ENCODE assay signal across 19 cellular contexts in the genomic region with DNA sequence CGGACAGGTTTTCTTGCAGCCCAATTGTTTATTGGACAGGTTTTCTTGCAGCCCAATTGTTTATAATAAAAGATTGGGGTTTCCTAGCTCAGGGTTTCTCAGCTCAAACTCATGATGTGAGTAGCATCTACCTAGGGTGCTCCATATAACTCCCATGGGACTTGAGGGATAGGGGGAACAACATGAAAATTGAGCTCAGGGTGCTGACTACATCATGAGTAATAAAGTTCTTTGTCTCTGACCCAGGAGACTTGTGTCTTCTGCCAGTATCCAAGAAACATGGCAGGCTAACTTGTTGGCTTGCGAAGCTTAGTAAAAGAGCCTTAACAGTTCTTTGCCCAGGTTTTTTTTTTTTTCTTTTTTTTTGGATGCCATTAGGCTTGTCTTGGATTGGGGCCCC.
"Had no signal": no experiment of that assay in that cellular context is flagged by ENCODE, and none has a peak within 500 bp of the region (broad histone marks: within the 10 kb centered on the region; RNA-seq: fewer than 3 reads in every experiment).

No MANE protein-coding gene starts in this region.

- H3K27me3 ChIP-seq: adrenal gland, cardiac muscle cell, esophagus muscularis mucosa, suprapubic skin had no signal

- H3K4me1 ChIP-seq: adrenal gland, esophagus muscularis mucosa had no signal

- ATAC-seq: activated CD8-positive, alpha-beta T cell treated with anti-CD3 and anti-CD28 coated beads, Interleukin-2, amount 10 ng/mL, durations not matched to agents 7 days and 5 days had no signal

- H3K4me3 ChIP-seq: adrenal gland, cardiac muscle cell, esophagus muscularis mucosa, suprapubic skin had no signal

- H3K9me3 ChIP-seq: adrenal gland, esophagus muscularis mucosa, suprapubic skin had no signal

- H3K36me3 ChIP-seq: adrenal gland, cardiac muscle cell, esophagus muscularis mucosa, suprapubic skin had no signal

- H3K27ac ChIP-seq: adrenal gland, cardiac muscle cell had no signal

- DNase-seq: activated CD4-positive, alpha-beta T cell treated with anti-CD3 and anti-CD28 coated beads, Interleukin-2, amount 10 ng/mL, durations not matched to agents 24 days and 14 days; activated CD4-positive, CD25-positive, alpha-beta regulatory T cell; activated CD8-positive, alpha-beta memory T cell treated with anti-CD3 and anti-CD28 coated beads, Interleukin-2, amount 50 U/mL, for 4 hours; activated CD8-positive, alpha-beta T cell treated with anti-CD3 and anti-CD28 coated beads, Interleukin-2, amount 10 ng/mL, durations not matched to agents 7 days and 5 days; activated effector memory CD4-positive, alpha-beta T cell treated with Interleukin-2 at 50 U/mL for 16 hours; activated naive CD4-positive, alpha-beta T cell treated with anti-CD3 and anti-CD28 coated beads, Interleukin-2, amount 10 ng/mL, durations not matched to agents 7 days and 5 days; activated T-cell treated with anti-CD3 and anti-CD28 coated beads, Interleukin-2, amount 50 U/mL, for 48 hours; adrenal gland; dermis blood vessel endothelial cell; effector memory CD4-positive, alpha-beta T cell; left ventricle myocardium superior; nephron progenitor cell; retina; stimulated activated CD4-positive, alpha-beta T cell treated with anti-CD3 and anti-CD28 coated beads, Interleukin-15, amount 100 ng/mL, for 24 hours; stimulated activated CD4-positive, alpha-beta T cell treated with anti-CD3 and anti-CD28 coated beads, Interleukin-2, amount 100 ng/mL, for 48 hours; stimulated activated naive CD8-positive, alpha-beta T cell treated with anti-CD3 and anti-CD28 coated beads, Interleukin-15, amount 100 ng/mL, for 72 hours had no signal
